In the genomic region with DNA sequence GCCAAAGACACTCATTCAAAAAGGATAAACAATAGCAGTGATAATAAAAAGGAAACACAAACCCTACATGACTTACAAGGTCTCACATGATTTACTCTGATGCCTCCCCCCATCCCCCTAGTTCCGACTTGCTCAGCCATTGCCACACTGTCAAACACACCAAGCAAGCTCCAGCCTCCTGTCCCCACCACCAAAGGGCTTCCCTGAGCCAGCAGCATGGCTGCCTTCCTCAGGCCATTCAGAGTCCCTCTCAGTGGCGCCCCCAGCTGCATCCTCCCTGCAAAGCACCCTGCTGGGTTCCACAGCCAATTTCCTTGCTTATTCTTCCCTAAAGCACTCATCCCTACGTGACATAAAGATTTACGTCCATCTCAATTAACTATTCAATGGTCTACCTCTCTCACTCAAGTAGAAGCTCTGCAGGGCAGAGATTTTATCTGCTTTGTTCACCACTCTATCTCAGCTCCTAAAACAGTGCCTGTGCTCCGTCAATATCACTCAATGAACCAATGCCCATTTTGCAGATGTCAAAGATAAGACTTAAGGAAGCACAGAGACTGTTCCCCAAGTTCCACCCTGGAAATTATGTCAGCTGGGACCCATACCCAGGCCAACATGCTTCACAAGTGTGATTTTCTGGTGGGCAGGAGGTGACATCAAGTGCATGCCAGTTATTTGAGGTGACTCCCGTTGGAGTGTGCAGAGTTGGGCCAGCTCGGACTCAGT, we compare ENCODE assay signal across 14 cellular contexts.
DNase-seq lines count a peak whose midpoint lies in the region; ATAC-seq and TF ChIP-seq lines count a peak whose summit lies in the region.
"Had no signal": no experiment of that assay in that cellular context is flagged by ENCODE, and none has a peak within 500 bp of the region (broad histone marks: within the 10 kb centered on the region; RNA-seq: fewer than 3 reads in every experiment).

No MANE protein-coding gene starts in this region.

- intact Hi-C loops in activated T-helper 2 cell treated with anti-CD3 and anti-CD28 coated beads, Interferon-gamma antibody, Interleukin-2, Interleukin-4, amounts not matched to agents 10 μg/mL and 5 μg/mL and 100 μg/mL, durations not matched to agents 14 hours and 24 hours and 36 hours (cut with micrococcal nuclease) = no loop called here

- no peak for ATAC-seq in HG02798 (IDR thresholded peaks at IDR 0.05; ENCODE audit: poor library complexity, unreplicated experiment)
- ATAC-seq: PC-3 had no signal

- no peaks in the 10 kb centered on the region for H3K36me3 Mint-ChIP-seq in nephron progenitor cell (ENCODE audit: low read depth)
- H3K36me3 Mint-ChIP-seq in activated T-helper 2 cell treated with anti-CD3 and anti-CD28 coated beads, Interferon-gamma antibody, Interleukin-2, Interleukin-4, amounts not matched to agents 10 μg/mL and 5 μg/mL and 100 μg/mL, durations not matched to agents 14 hours and 24 hours and 36 hours (ENCODE audit: low read depth) = no peaks in the 10 kb centered on the region

- TF ChIP-seq CTCF in HFF-Myc (IDR thresholded peaks at IDR 0.05; ENCODE audit: low read depth, low read length, missing control alignments) (peak; percentile 14), fibroblast of pulmonary artery (IDR thresholded peaks at IDR 0.05; ENCODE audit: low read length, missing control alignments) (peak; percentile 19), nephron progenitor cell (IDR thresholded peaks at IDR 0.05) (no peak)

- H3K9me3 Mint-ChIP-seq in nephron progenitor cell = no peaks in the 10 kb centered on the region
- no peaks in the 10 kb centered on the region for H3K9me3 Mint-ChIP-seq in activated T-helper 2 cell treated with anti-CD3 and anti-CD28 coated beads, Interferon-gamma antibody, Interleukin-2, Interleukin-4, amounts not matched to agents 10 μg/mL and 5 μg/mL and 100 μg/mL, durations not matched to agents 14 hours and 24 hours and 36 hours
- H3K9me3 Mint-ChIP-seq: T-helper 1 cell treated with Interleukin-12 subunit alpha and Interleukin-12 subunit beta and Interleukin-4 antibody, amounts not matched to agents 30 μg/mL and 1 μg/mL, for 36 hours had no signal

- H3K4me1 Mint-ChIP-seq in nephron progenitor cell = peaks cover 21% of the 10 kb centered on the region
- H3K4me1 Mint-ChIP-seq in activated T-helper 2 cell treated with anti-CD3 and anti-CD28 coated beads, Interferon-gamma antibody, Interleukin-2, Interleukin-4, amounts not matched to agents 10 μg/mL and 5 μg/mL and 100 μg/mL, durations not matched to agents 14 hours and 24 hours and 36 hours (ENCODE audit: low read depth) = no peaks in the 10 kb centered on the region

- H3K4me3 Mint-ChIP-seq in nephron progenitor cell = no peak overlapping the region
- no peak overlapping the region for H3K4me3 Mint-ChIP-seq in activated T-helper 2 cell treated with anti-CD3 and anti-CD28 coated beads, Interferon-gamma antibody, Interleukin-2, Interleukin-4, amounts not matched to agents 10 μg/mL and 5 μg/mL and 100 μg/mL, durations not matched to agents 14 hours and 24 hours and 36 hours (ENCODE audit: low read depth)
- H3K4me3 Mint-ChIP-seq: T-helper 1 cell treated with Interleukin-12 subunit alpha and Interleukin-12 subunit beta and Interleukin-4 antibody, amounts not matched to agents 30 μg/mL and 1 μg/mL, for 36 hours had no signal

- H3K27ac Mint-ChIP-seq in nephron progenitor cell = no peak overlapping the region
- no peak overlapping the region for H3K27ac Mint-ChIP-seq in activated T-helper 2 cell treated with anti-CD3 and anti-CD28 coated beads, Interferon-gamma antibody, Interleukin-2, Interleukin-4, amounts not matched to agents 10 μg/mL and 5 μg/mL and 100 μg/mL, durations not matched to agents 14 hours and 24 hours and 36 hours
- H3K27ac Mint-ChIP-seq: T-helper 1 cell treated with Interleukin-12 subunit alpha and Interleukin-12 subunit beta and Interleukin-4 antibody, amounts not matched to agents 30 μg/mL and 1 μg/mL, for 36 hours had no signal

- H3K4me3 ChIP-seq in HFF-Myc (replicated peaks; ENCODE audit: low read depth, low read length) (no peak overlapping the region), fibroblast of pulmonary artery (replicated peaks; ENCODE audit: low read depth, low read length) (no peak overlapping the region)
- H3K4me3 ChIP-seq: sigmoid colon, testis had no signal

- DNase-seq in ELF-1 (ENCODE audit: low read depth, low spot score) = peak; percentile 60
- no peak for DNase-seq in HFF-Myc (ENCODE audit: extremely low read depth, low read depth)
- peak; percentile 44 for DNase-seq in fibroblast of pulmonary artery (ENCODE audit: low read depth)
- peak; percentile 26 for DNase-seq in nephron progenitor cell
- no peak for DNase-seq in activated T-helper 2 cell treated with anti-CD3 and anti-CD28 coated beads, Interferon-gamma antibody, Interleukin-2, Interleukin-4, amounts not matched to agents 10 μg/mL and 5 μg/mL and 100 μg/mL, durations not matched to agents 14 hours and 24 hours and 36 hours (ENCODE audit: low spot score)
- no peak for DNase-seq in H4 (ENCODE audit: low spot score)
- DNase-seq: activated naive CD4-positive, alpha-beta T cell treated with anti-CD3 and anti-CD28 coated beads, Interleukin-2, amount 50 U/mL, for 16 hours; central memory CD4-positive, alpha-beta T cell; COR-L47; PC-3; sigmoid colon; testis had no signal

- H3K27me3 Mint-ChIP-seq in nephron progenitor cell (ENCODE audit: low read depth, poor library complexity) = peaks cover 13% of the 10 kb centered on the region
- no peaks in the 10 kb centered on the region for H3K27me3 Mint-ChIP-seq in activated T-helper 2 cell treated with anti-CD3 and anti-CD28 coated beads, Interferon-gamma antibody, Interleukin-2, Interleukin-4, amounts not matched to agents 10 μg/mL and 5 μg/mL and 100 μg/mL, durations not matched to agents 14 hours and 24 hours and 36 hours (ENCODE audit: low read depth)

Comparison
In these comparisons a context has a peak if more than half of its experiments do, and no peak if none do; other contexts are left out.
1. DNase-seq: peak in ELF-1 (single experiment), fibroblast of pulmonary artery (single experiment) and nephron progenitor cell (single experiment); none in HFF-Myc (single experiment), activated T-helper 2 cell treated with anti-CD3 and anti-CD28 coated beads, Interferon-gamma antibody, Interleukin-2, Interleukin-4, amounts not matched to agents 10 μg/mL and 5 μg/mL and 100 μg/mL, durations not matched to agents 14 hours and 24 hours and 36 hours (single experiment) and H4 (single experiment).